Comparison of ENCODE assay signal across 28 cellular contexts in the genomic region with DNA sequence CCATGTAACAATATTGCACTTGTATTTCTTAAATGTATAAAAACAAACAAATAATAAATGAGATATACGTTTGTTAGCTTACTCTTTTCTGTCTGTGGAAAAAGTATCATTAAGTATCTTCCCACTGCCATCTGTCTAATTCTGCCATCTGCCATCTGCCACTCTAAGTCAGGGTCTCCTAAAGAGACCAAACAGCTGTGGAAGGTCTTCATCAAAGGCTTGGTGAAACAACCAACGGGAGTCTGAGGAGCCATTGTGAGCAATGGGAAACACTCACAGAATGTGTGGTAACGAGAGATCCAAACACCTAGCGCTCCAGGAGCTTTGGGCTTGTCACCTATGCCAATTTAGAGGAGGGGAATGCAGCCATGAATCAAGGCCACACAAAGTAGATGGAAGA.
"Had no signal": no experiment of that assay in that cellular context is flagged by ENCODE, and none has a peak within 500 bp of the region (broad histone marks: within the 10 kb centered on the region; RNA-seq: fewer than 3 reads in every experiment).

No MANE protein-coding gene starts in this region.

- ATAC-seq: foreskin keratinocyte; gastroesophageal sphincter; heart left ventricle; left cardiac atrium; left lung; mucosa of descending colon; naive thymus-derived CD8-positive, alpha-beta T cell; psoas muscle; right cardiac atrium; stimulated activated memory B cell treated with anti-CD40 and anti-IgM and Interleukin-4, amounts not matched to agents 10 μg/mL and 1 μg/mL and 100 μg/mL, for 72 hours had no signal

- H3K79me2 ChIP-seq: hepatocyte had no signal

- H3K27me3 ChIP-seq: esophagus muscularis mucosa, foreskin keratinocyte, gastroesophageal sphincter, heart left ventricle, hepatocyte, left lung, ovary, sigmoid colon, spleen, tibial nerve, upper lobe of left lung had no signal

- H2AFZ ChIP-seq: hepatocyte had no signal

- H3K27ac ChIP-seq: coronary artery, esophagus muscularis mucosa, foreskin keratinocyte, gastroesophageal sphincter, heart left ventricle, hepatocyte, left lung, ovary, psoas muscle, sigmoid colon, skin epidermis, spleen, thoracic aorta, tibial nerve, upper lobe of left lung had no signal

- H3K4me1 ChIP-seq: esophagus muscularis mucosa, gastroesophageal sphincter, heart left ventricle, left lung, psoas muscle, sigmoid colon, spleen, tibial nerve, upper lobe of left lung had no signal

- DNase-seq: dermis blood vessel endothelial cell; effector memory CD4-positive, alpha-beta T cell; foreskin keratinocyte; heart left ventricle; kidney; left cardiac atrium; left lung; mesenchymal stem cell; mucosa of descending colon; naive thymus-derived CD8-positive, alpha-beta T cell; nephron progenitor cell; occipital lobe; ovary; posterior cingulate gyrus; psoas muscle; right cardiac atrium; sigmoid colon; spleen; stimulated activated CD4-positive, alpha-beta T cell treated with anti-CD3 and anti-CD28 coated beads, Interleukin-4, amount 100 ng/mL, for 4 hours; upper lobe of left lung had no signal

- H3K4me3 ChIP-seq: coronary artery, esophagus muscularis mucosa, gastroesophageal sphincter, heart left ventricle, hepatocyte, left lung, mucosa of descending colon, ovary, psoas muscle, sigmoid colon, skin epidermis, spleen, thoracic aorta, tibial nerve, upper lobe of left lung had no signal

- H3K4me2 ChIP-seq: hepatocyte had no signal

- H3K9me3 ChIP-seq: ovary had no signal

- H3K36me3 ChIP-seq: esophagus muscularis mucosa, gastroesophageal sphincter, heart left ventricle, left lung, ovary, sigmoid colon, spleen, thoracic aorta, tibial nerve, upper lobe of left lung had no signal
